Comparison of ENCODE assay signal across 14 cellular contexts in genomic region chr4:159070742-159071141, GRCh38. TPM values are rescaled to one million over a fixed set of nuclear protein-coding genes. Genes with fewer than 3 reads are reported as not detected.
DNase-seq lines count a peak whose midpoint lies in the region; ATAC-seq and TF ChIP-seq lines count a peak whose summit lies in the region.
"Had no signal": no experiment of that assay in that cellular context is flagged by ENCODE, and none has a peak within 500 bp of the region (broad histone marks: within the 10 kb centered on the region; RNA-seq: fewer than 3 reads in every experiment).

No MANE protein-coding gene starts in this region.

- no peak overlapping the region for H2BK120ac ChIP-seq in mesenchymal stem cell (ENCODE audit: low read depth, low read length)

- H3K18ac ChIP-seq in mesenchymal stem cell (ENCODE audit: low read depth in 1 of 2, low read length in 2 of 2) = no peak overlapping the region

- H4K91ac ChIP-seq in mesenchymal stem cell (ENCODE audit: low read length) = no peak overlapping the region

- no peak for ATAC-seq in HG02981 (IDR thresholded peaks at IDR 0.05; ENCODE audit: unreplicated experiment)
- ATAC-seq in left lung = no peak
- ATAC-seq in esophagus mucosa = no peak

- no peaks in the 10 kb centered on the region for H3K36me3 ChIP-seq in mesenchymal stem cell (ENCODE audit: control insufficient read depth in 1 of 2, insufficient read depth in 2 of 2, low read depth in 1 of 2, low read length in 2 of 2)
- no peaks in the 10 kb centered on the region for H3K36me3 ChIP-seq in left lung
- H3K36me3 ChIP-seq: vagina had no signal

- intact Hi-C loops in left lung (cut with DNase I) = no loop called here

- no peaks in the 10 kb centered on the region for H3K9me3 ChIP-seq in mesenchymal stem cell (ENCODE audit: control insufficient read depth, low read length)
- H3K9me3 ChIP-seq in left lung = no peaks in the 10 kb centered on the region
- H3K9me3 ChIP-seq: vagina had no signal

- no peak overlapping the region for H2AK5ac ChIP-seq in mesenchymal stem cell (ENCODE audit: low read length, severe bottlenecking)

- no peak for TF ChIP-seq CTCF in left lung (IDR thresholded peaks at IDR 0.05)

- peaks cover 3% of the 10 kb centered on the region for H3K4me1 ChIP-seq in mesenchymal stem cell (ENCODE audit: control insufficient read depth, insufficient read depth, low read depth, low read length)
- no peaks in the 10 kb centered on the region for H3K4me1 ChIP-seq in left lung

- peak overlapping the region; percentile 68 for H3K9ac ChIP-seq in mesenchymal stem cell (ENCODE audit: low read length)

- DNase-seq in COR-L47 (lab: John Stamatoyannopoulos, UW) (peak; percentile 18), NCI-H446 treated with DMSO at 0.1 percent for 48 hours (lab: John Stamatoyannopoulos, UW) (peak; percentile 20), dermis blood vessel endothelial cell (peak; percentile 56), mesenchymal stem cell (peak; percentile 7), MV-4-11 (lab: John Stamatoyannopoulos, UW) (no peak), left lung (no peak)
- DNase-seq: activated CD4-positive, alpha-beta memory T cell treated with anti-CD3 and anti-CD28 coated beads, Interleukin-2, amount 10 ng/mL, durations not matched to agents 7 days and 5 days; activated naive CD8-positive, alpha-beta T cell treated with anti-CD3 and anti-CD28 coated beads, Interleukin-2, amount 10 ng/mL, durations not matched to agents 7 days and 5 days; left colon; NCI-H2227 treated with DMSO at 0.1 percent for 48 hours had no signal

- H3K27ac ChIP-seq in mesenchymal stem cell (ENCODE audit: low read length, poor library complexity, severe bottlenecking) = no peak overlapping the region
- H3K27ac ChIP-seq in left lung = no peak overlapping the region
- H3K27ac ChIP-seq: vagina had no signal

- no peak overlapping the region for H2BK15ac ChIP-seq in mesenchymal stem cell (ENCODE audit: low read depth, poor library complexity, severe bottlenecking)

- H3K14ac ChIP-seq in mesenchymal stem cell (ENCODE audit: low read length in 2 of 2) = no peak overlapping the region

- H4K8ac ChIP-seq in mesenchymal stem cell (ENCODE audit: low read length) = no peak overlapping the region

- no peak overlapping the region for H2BK5ac ChIP-seq in mesenchymal stem cell (ENCODE audit: low read depth, low read length, poor library complexity, severe bottlenecking)

- H3K27me3 ChIP-seq in mesenchymal stem cell (ENCODE audit: control insufficient read depth in 1 of 2, insufficient read depth in 1 of 2, low read length in 2 of 2) (no peaks in the 10 kb centered on the region), left lung (no peaks in the 10 kb centered on the region)
- H3K27me3 ChIP-seq: vagina had no signal

- no peak overlapping the region for H3K23ac ChIP-seq in mesenchymal stem cell (ENCODE audit: low read length in 2 of 2)

- no peak overlapping the region for H2BK12ac ChIP-seq in mesenchymal stem cell (ENCODE audit: low read length in 2 of 2)

- no peak overlapping the region for H3K4me3 ChIP-seq in mesenchymal stem cell (ENCODE audit: insufficient read depth in 1 of 2, low read depth in 1 of 2, low read length in 2 of 2)
- no peak overlapping the region for H3K4me3 ChIP-seq in left lung
- H3K4me3 ChIP-seq: SK-N-MC, vagina had no signal

- no peak overlapping the region for H3K4ac ChIP-seq in mesenchymal stem cell (ENCODE audit: low read depth in 1 of 2, low read length in 2 of 2)

- no peak overlapping the region for H3K4me2 ChIP-seq in mesenchymal stem cell (ENCODE audit: low read length, poor library complexity, severe bottlenecking)

- no peak overlapping the region for H2AFZ ChIP-seq in mesenchymal stem cell (ENCODE audit: low read depth, low read length)

- 88% methylated on average over 4 of the region's 4 CpGs for WGBS in mesenchymal stem cell

- no peaks in the 10 kb centered on the region for H3K79me1 ChIP-seq in mesenchymal stem cell (replicated peaks; ENCODE audit: low read length, poor library complexity, severe bottlenecking)

RNA-seq across cellular contexts. Expression of gene RAPGEF2, which starts 32.1 kb away (rescaled TPM):
- total RNA-seq in dermis blood vessel endothelial cell (91.4 and 101 TPM in 2 replicates), left lung (10 to 100 TPM; 51.3 to 52.0 TPM), esophagus mucosa (8.4 TPM)
- 26.5 TPM for polyA plus RNA-seq in mesenchymal stem cell (2013, experiment 1 of 2)
- 23.5 TPM for polyA plus RNA-seq in mesenchymal stem cell (2013, experiment 2 of 2)

Comparison
In these comparisons a context has a peak if more than half of its experiments do, and no peak if none do; other contexts are left out.
1. DNase-seq: peak in COR-L47 (single experiment), NCI-H446 treated with DMSO at 0.1 percent for 48 hours (single experiment), dermis blood vessel endothelial cell (single experiment) and mesenchymal stem cell (single experiment); none in MV-4-11 (single experiment) and left lung (0 of 2).